Comparison of ENCODE assay signal across 8 cellular contexts in genomic region chr12:113591480-113591971, GRCh38.
DNase-seq lines count a peak whose midpoint lies in the region; ATAC-seq and TF ChIP-seq lines count a peak whose summit lies in the region.

No MANE protein-coding gene starts in this region.

- ATAC-seq in lower lobe of right lung, result peak in 1 of 2 donors; percentile 63
- ATAC-seq in GM19455 (IDR thresholded peaks at IDR 0.05; ENCODE audit: unreplicated experiment), result no peak
- no peak for ATAC-seq in HG03025 (IDR thresholded peaks at IDR 0.05; ENCODE audit: low FRiP score, unreplicated experiment)

- H3K27ac ChIP-seq in lower lobe of right lung (no peak overlapping the region), brain microvascular endothelial cell (no peak overlapping the region)

- intact Hi-C loops in lower lobe of right lung (cut with DNase I), result no loop called here

- H3K4me3 ChIP-seq in lower lobe of right lung (peak overlapping the region; percentile 13), brain microvascular endothelial cell (ENCODE audit: low read depth, low read length) (no peak overlapping the region)

- DNase-seq in DMS153 (lab: John Stamatoyannopoulos, UW) (peak; percentile 52), HK-2 (ENCODE audit: unreplicated experiment) (peak; percentile 12), SK-N-DZ (ENCODE audit: low spot score) (peak; percentile 15), lower lobe of right lung (peak; percentile 66), brain microvascular endothelial cell (no peak), epidermal melanocyte (ENCODE audit: insufficient read length, low spot score) (no peak)

- H3K36me3 ChIP-seq in lower lobe of right lung (no peaks in the 10 kb centered on the region), brain microvascular endothelial cell (replicated peaks) (no peaks in the 10 kb centered on the region)

- H3K4me1 ChIP-seq in lower lobe of right lung, result no peaks in the 10 kb centered on the region

- no peaks in the 10 kb centered on the region for H3K9me3 ChIP-seq in lower lobe of right lung

- H3K27me3 ChIP-seq in lower lobe of right lung (ENCODE audit: low read depth) (peaks cover 45% of the 10 kb centered on the region), brain microvascular endothelial cell (replicated peaks) (peaks cover 5% of the 10 kb centered on the region)

- no peak for TF ChIP-seq CTCF in lower lobe of right lung (IDR thresholded peaks at IDR 0.05)
- TF ChIP-seq CTCF in brain microvascular endothelial cell (IDR thresholded peaks at IDR 0.05; ENCODE audit: low read depth, low read length, missing control alignments), result no peak

- in situ Hi-C loops in brain microvascular endothelial cell (cut with HindIII; ENCODE audit: low pct_ligation_motif_present, low sequenced_read_pairs), result no loop called here

Comparison
In these comparisons a context has a peak if more than half of its experiments do, and no peak if none do; other contexts are left out.
1. DNase-seq: peak in DMS153 (single experiment), HK-2 (single experiment), SK-N-DZ (single experiment) and lower lobe of right lung (single experiment); none in brain microvascular endothelial cell (single experiment) and epidermal melanocyte (single experiment).